ENCODE assay signal across 8 cellular contexts in genomic region chr3:186107148-186108105, GRCh38. TPM values are rescaled to one million over a fixed set of nuclear protein-coding genes. Genes with fewer than 3 reads are reported as not detected.
DNase-seq lines count a peak whose midpoint lies in the region; ATAC-seq and TF ChIP-seq lines count a peak whose summit lies in the region.

No MANE protein-coding gene starts in this region.

- TF ChIP-seq POLR2A in sigmoid colon (IDR thresholded peaks at IDR 0.05) = no peak

- peaks cover 46% of the 10 kb centered on the region for H3K79me2 ChIP-seq in mammary epithelial cell (ENCODE audit: insufficient read depth, low read length)

- 5% methylated on average over 11 of the region's 45 CpGs for WGBS in mammary epithelial cell (ENCODE audit: low coverage, missing lambda C conversion rate)
- WGBS in sigmoid colon, 2 donors = 3 to 4% methylated on average over 45 of the region's 45 CpGs

- H3K9me3 ChIP-seq in T-helper 17 cell (ENCODE audit: control insufficient read depth, low read length, poor library complexity, severe bottlenecking) = no peaks in the 10 kb centered on the region
- H3K9me3 ChIP-seq in mammary epithelial cell (replicated peaks; ENCODE audit: insufficient read depth, low read length) = no peaks in the 10 kb centered on the region
- H3K9me3 ChIP-seq in iPS-18c (ENCODE audit: control insufficient read depth, insufficient read depth, low read length) = no peaks in the 10 kb centered on the region
- H3K9me3 ChIP-seq in sigmoid colon = no peaks in the 10 kb centered on the region

- peak overlapping the region; percentile 97 for H3K4me3 Mint-ChIP-seq in T-helper 17 cell

- TF ChIP-seq EP300 in sigmoid colon (IDR thresholded peaks at IDR 0.05) = no peak

- in situ Hi-C loops in mammary epithelial cell (cut with MboI; ENCODE audit: low sequenced_read_pairs in 2 of 2) = no loop called here

- TF ChIP-seq CTCF in mammary epithelial cell (conservative IDR thresholded peaks at IDR 0.05 in 1 of 2, IDR thresholded peaks at IDR 0.05 in 1 of 2; ENCODE audit: extremely low read depth in 1 of 2, insufficient read depth in 1 of 2, low read depth in 1 of 2, low read length in 2 of 2) (no peak), sigmoid colon (IDR thresholded peaks at IDR 0.05) (no peak)

- CTCF ChIA-PET in mammary epithelial cell (lab: Charles Lee; ENCODE audit: low non-redundant PET) = no interaction called here

- H3K27me3 Mint-ChIP-seq in T-helper 17 cell = peaks cover 86% of the 10 kb centered on the region

- peak; percentile 81 for DNase-seq in Ammon's horn (ENCODE audit: low spot score)
- peak; percentile 89 for DNase-seq in NCI-H2029 treated with DMSO at 0.1 percent for 48 hours (lab: John Stamatoyannopoulos, UW)
- DNase-seq in T-helper 17 cell = peak; percentile 17 to 24 (median 19)
- peak; percentile 69 for DNase-seq in mammary epithelial cell
- DNase-seq in sigmoid colon = peak; percentile 76

- H3K27ac ChIP-seq in mammary epithelial cell (ENCODE audit: insufficient read depth, low read depth, low read length) (peak overlapping the region; percentile 66), sigmoid colon (peak overlapping the region in 3 of 4 donors; percentile 77 to 83 (median 83))

- peak overlapping the region; percentile 76 for H3K9ac ChIP-seq in mammary epithelial cell (ENCODE audit: insufficient read depth, low read length)

- peak overlapping the region; percentile 6 for H3K27ac Mint-ChIP-seq in T-helper 17 cell

- peak overlapping the region; percentile 85 for H2AFZ ChIP-seq in mammary epithelial cell (ENCODE audit: low read depth, low read length)

- peaks cover 6% of the 10 kb centered on the region for H3K36me3 Mint-ChIP-seq in T-helper 17 cell (ENCODE audit: low read depth)

- H3K4me1 ChIP-seq in mammary epithelial cell (ENCODE audit: insufficient read depth, low read length) = peaks cover 43% of the 10 kb centered on the region
- peaks cover 0 to 41% (median 34%) of the 10 kb centered on the region in 4 donors for H3K4me1 ChIP-seq in sigmoid colon

- H3K36me3 ChIP-seq in mammary epithelial cell (ENCODE audit: insufficient read depth, low read length) = no peaks in the 10 kb centered on the region
- H3K36me3 ChIP-seq in sigmoid colon = no peaks in the 10 kb centered on the region

- H3K4me1 Mint-ChIP-seq in T-helper 17 cell = peaks cover 35% of the 10 kb centered on the region

- BruUV-seq in mammary epithelial cell (replicated peaks; lab: Mats Ljungman, UMichigan) = no TSS peak

- ATAC-seq in GM21786 (IDR thresholded peaks at IDR 0.05; ENCODE audit: unreplicated experiment) (peak; percentile 19), T-helper 17 cell (no peak), GM21381 (IDR thresholded peaks at IDR 0.05; ENCODE audit: unreplicated experiment) (no peak)

- intact Hi-C loops in mammary epithelial cell (cut with micrococcal nuclease) = loop anchor here (1.0 to 10.0 kb wide), 8 partner anchors 33 to 677 kb away; partner anchors contain the start of genes CRYGS and EIF4A2
- intact Hi-C loops in sigmoid colon (cut with DNase I) = loop anchor here (2.0 to 5.0 kb wide), 3 partner anchors 171 to 720 kb away; partner anchors contain the start of gene TBCCD1

- H3K4me2 ChIP-seq in mammary epithelial cell (ENCODE audit: insufficient read depth, low read depth, low read length) = peak overlapping the region; percentile 91

- peak overlapping the region; percentile 71 to 92 (median 91) for H3K4me3 ChIP-seq in mammary epithelial cell (replicated peaks in 1 of 3; ENCODE audit: insufficient read depth in 1 of 3, low read depth in 2 of 3, low read length in 3 of 3)
- H3K4me3 ChIP-seq in iPS-18c (ENCODE audit: insufficient read depth, low read depth, low read length) = peak overlapping the region; percentile 64
- peak overlapping the region; percentile 54 to 70 (median 64) for H3K4me3 ChIP-seq in sigmoid colon

- dilution Hi-C loops in mammary epithelial cell (cut with HindIII; ENCODE audit: low sequenced_read_pairs) = no loop called here

- no peaks in the 10 kb centered on the region for H4K20me1 ChIP-seq in mammary epithelial cell (ENCODE audit: insufficient read depth, low read length)

- H3K27me3 ChIP-seq in mammary epithelial cell (ENCODE audit: insufficient read depth, low read length) (no peaks in the 10 kb centered on the region), sigmoid colon (peaks cover 0 to 40% (median 21%) of the 10 kb centered on the region in 3 donors)

RNA-seq across cellular contexts. Expression of gene ETV5, which starts 1.5 kb away (rescaled TPM):
- under 1 TPM in 1 of 2 donors, not detected in 1; 0.70 TPM for total RNA-seq in T-helper 17 cell
- 10 to 100 TPM; 69.3 to 80.3 TPM for total RNA-seq in mammary epithelial cell
- polyA plus RNA-seq in mammary epithelial cell = 32.9 TPM
- polyA minus RNA-seq in mammary epithelial cell = 117 TPM
- total RNA-seq in sigmoid colon = 1 to 10 TPM; 5.8 to 7.8 (median 6.9) TPM
- 1 to 10 TPM; 2.3 to 8.4 (median 6.0) TPM for polyA plus RNA-seq in sigmoid colon

Comparison
In these comparisons a context has a peak if more than half of its experiments do, and no peak if none do; other contexts are left out.
1. DNase-seq: peak in every context shown above with its lines; median percentile 89 in NCI-H2029 treated with DMSO at 0.1 percent for 48 hours; 81 in Ammon's horn; 76 in sigmoid colon; 69 in mammary epithelial cell; 19 in T-helper 17 cell.
2. RNA of gene ETV5, which starts 1.5 kb away (total RNA-seq): 69.3 to 80.3 TPM in mammary epithelial cell; 5.8 to 7.8 TPM in sigmoid colon and 0.70 TPM in T-helper 17 cell; every median in the first group is over 4 times any median in the second.
3. Peak in every context shown above with its lines, with median percentiles within 50 percentile points of each other: H3K4me3 ChIP-seq.